ENCODE assay signal across 11 cellular contexts in genomic region chr16:13696017-13696416, GRCh38.
"Had no signal": no experiment of that assay in that cellular context is flagged by ENCODE, and none has a peak within 500 bp of the region (broad histone marks: within the 10 kb centered on the region; RNA-seq: fewer than 3 reads in every experiment).

No MANE protein-coding gene starts in this region.

- DNase-seq: GM23248, GOT3, H7, H9, HCEC 1CT, HFFc6 had no signal

- H3K4me2 ChIP-seq: GM23338 had no signal

- H3K4me3 ChIP-seq: GM23248, GM23338, HAP-1 had no signal

- H3K4me1 ChIP-seq: HAP-1 had no signal

- H3K27ac ChIP-seq: GM23248 had no signal

- ATAC-seq: GM23338, HCT116 had no signal

- H3K9me3 ChIP-seq: HAP-1 had no signal

- FAIRE-seq: H1, H54 had no signal

- H2AFZ ChIP-seq: GM23248, GM23338 had no signal

- H3K9ac ChIP-seq: GM23248 had no signal

- H3K36me3 ChIP-seq: HAP-1 had no signal
